In the genomic region with DNA sequence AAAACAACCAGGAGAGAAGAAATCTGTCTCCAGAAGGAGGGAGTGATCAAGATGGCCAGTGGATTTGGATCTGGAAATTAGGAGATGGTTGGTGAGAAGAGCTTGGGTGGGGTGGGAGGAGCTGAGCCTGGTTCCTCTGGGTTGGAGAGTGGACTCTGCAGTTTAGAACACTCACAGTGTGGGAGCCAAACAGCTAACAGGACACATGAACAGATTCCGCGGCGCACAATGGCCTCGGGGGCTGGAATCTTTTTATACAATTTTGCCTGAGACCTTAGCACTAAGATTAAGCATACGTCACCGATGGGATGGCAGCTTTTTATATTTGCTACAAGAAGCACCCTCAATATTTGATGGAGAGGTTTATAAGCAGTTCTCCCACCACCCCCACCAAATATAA, we compare ENCODE assay signal across 24 cellular contexts. TPM values are rescaled to one million over a fixed set of nuclear protein-coding genes. Genes with fewer than 3 reads are reported as not detected.
DNase-seq lines count a peak whose midpoint lies in the region; ATAC-seq, FAIRE-seq and TF ChIP-seq lines count a peak whose summit lies in the region.
"Had no signal": no experiment of that assay in that cellular context is flagged by ENCODE, and none has a peak within 500 bp of the region (broad histone marks: within the 10 kb centered on the region; RNA-seq: fewer than 3 reads in every experiment).

No MANE protein-coding gene starts in this region.

- intact Hi-C loops in left ventricle myocardium inferior (cut with micrococcal nuclease) (no loop called here), Right ventricle myocardium superior (cut with DNase I) (no loop called here), gastrocnemius medialis (cut with DNase I; ENCODE audit: low total_unique reads) (loop anchor here (10.0 kb wide), 3 partner anchors 320 to 1360 kb away; partner anchors contain the start of genes CELF2, DHTKD1 and OPTN)

- no peak overlapping the region for H3K4me3 ChIP-seq in left ventricle myocardium inferior
- no peak overlapping the region for H3K4me3 ChIP-seq in parathyroid adenoma (ENCODE audit: low read depth, low read length)
- H3K4me3 ChIP-seq in gastrocnemius medialis: peak overlapping the region in 2 of 4 donors; percentile 28 to 86
- H3K4me3 ChIP-seq in brain microvascular endothelial cell (ENCODE audit: low read depth, low read length): no peak overlapping the region
- H3K4me3 ChIP-seq: BLaER1, GM23248 had no signal

- H3K27me3 ChIP-seq in left ventricle myocardium inferior (ENCODE audit: low read depth): peaks cover 13% of the 10 kb centered on the region
- no peaks in the 10 kb centered on the region for H3K27me3 ChIP-seq in parathyroid adenoma (ENCODE audit: control insufficient read depth, insufficient read depth, low read length)
- H3K27me3 ChIP-seq in gastrocnemius medialis: no peaks in the 10 kb centered on the region
- no peaks in the 10 kb centered on the region for H3K27me3 ChIP-seq in brain microvascular endothelial cell (replicated peaks)
- H3K27me3 ChIP-seq: BLaER1 had no signal

- in situ Hi-C loops in gastrocnemius medialis (cut with MboI; ENCODE audit: low sequenced_read_pairs in 4 of 4): no loop called here
- in situ Hi-C loops in brain microvascular endothelial cell (cut with HindIII; ENCODE audit: low pct_ligation_motif_present, low sequenced_read_pairs): no loop called here

- H3K36me3 ChIP-seq in left ventricle myocardium inferior (peaks cover 11% of the 10 kb centered on the region), parathyroid adenoma (ENCODE audit: control insufficient read depth, insufficient read depth, low read length) (no peaks in the 10 kb centered on the region), gastrocnemius medialis (peaks cover under 1 to 15% of the 10 kb centered on the region in 2 donors), brain microvascular endothelial cell (replicated peaks) (no peaks in the 10 kb centered on the region)

- H3K27ac ChIP-seq in left ventricle myocardium inferior (replicated peaks) (peak overlapping the region; percentile 94), parathyroid adenoma (peak overlapping the region; percentile 5), gastrocnemius medialis (peak overlapping the region; percentile 93 to 96 (median 94)), brain microvascular endothelial cell (no peak overlapping the region)
- H3K27ac ChIP-seq: 22Rv1, BLaER1, C4-2B, GM23248 had no signal

- no peak for FAIRE-seq in H54 (lab: Jason Lieb, UNC)
- FAIRE-seq: A204.1, G401.6, GM12891, GM18507, H1 had no signal

- H3K79me2 ChIP-seq in parathyroid adenoma: no peaks in the 10 kb centered on the region

- no peak for TF ChIP-seq POLR2A in gastrocnemius medialis (IDR thresholded peaks at IDR 0.05)
- TF ChIP-seq POLR2A in H54 (IDR thresholded peaks at IDR 0.05; ENCODE audit: low read depth, low read length): no peak

- H3K4me1 ChIP-seq in left ventricle myocardium inferior (peaks cover 62% of the 10 kb centered on the region), parathyroid adenoma (peaks cover 20% of the 10 kb centered on the region), gastrocnemius medialis (peaks cover 38 to 47% of the 10 kb centered on the region in 2 donors)

- H3K4me2 ChIP-seq in parathyroid adenoma (ENCODE audit: low read length): no peak overlapping the region
- H3K4me2 ChIP-seq: BLaER1 had no signal

- TF ChIP-seq CTCF in left ventricle myocardium inferior (IDR thresholded peaks at IDR 0.05; ENCODE audit: borderline replicate concordance): no peak
- no peak for TF ChIP-seq CTCF in parathyroid adenoma (IDR thresholded peaks at IDR 0.05)
- no peak for TF ChIP-seq CTCF in gastrocnemius medialis (IDR thresholded peaks at IDR 0.05 in 4 of 5, conservative IDR thresholded peaks at IDR 0.05 in 1 of 5)
- TF ChIP-seq CTCF in brain microvascular endothelial cell (IDR thresholded peaks at IDR 0.05; ENCODE audit: low read depth, low read length, missing control alignments): no peak

- H3K9ac ChIP-seq in parathyroid adenoma: no peak overlapping the region
- H3K9ac ChIP-seq: BLaER1, GM23248 had no signal

- no peak overlapping the region for H2AFZ ChIP-seq in parathyroid adenoma
- H2AFZ ChIP-seq: GM23248 had no signal

- ATAC-seq in Right ventricle myocardium superior (ENCODE audit: poor library complexity) (no peak), gastrocnemius medialis (no peak), GM21619 (IDR thresholded peaks at IDR 0.05; ENCODE audit: unreplicated experiment) (no peak), HG02852 (IDR thresholded peaks at IDR 0.05; ENCODE audit: unreplicated experiment) (no peak)
- ATAC-seq: CD8-positive, alpha-beta T cell; HCT116 had no signal

- no peaks in the 10 kb centered on the region for H3K9me3 ChIP-seq in left ventricle myocardium inferior (replicated peaks)
- H3K9me3 ChIP-seq in parathyroid adenoma (ENCODE audit: control insufficient read depth, low read length): no peaks in the 10 kb centered on the region
- H3K9me3 ChIP-seq in gastrocnemius medialis: no peaks in the 10 kb centered on the region
- H3K9me3 ChIP-seq: BLaER1, Caco-2 had no signal

- no peak for DNase-seq in left ventricle myocardium inferior
- DNase-seq in Right ventricle myocardium superior: no peak
- no peak for DNase-seq in gastrocnemius medialis
- no peak for DNase-seq in brain microvascular endothelial cell
- DNase-seq in H54 (ENCODE audit: insufficient read length, low spot score): no peak
- DNase-seq: CD4-positive, CD25-positive, alpha-beta regulatory T cell; CD8-positive, alpha-beta T cell; DMS153; DND-41; GM23248; H9 had no signal

RNA-seq across cellular contexts. Expression of gene ECHDC3, which starts 2.9 kb away (rescaled TPM):
- 88.5 TPM for total RNA-seq in left ventricle myocardium inferior
- total RNA-seq in Right ventricle myocardium superior: 105 TPM
- total RNA-seq in gastrocnemius medialis: 100 to 1,000 TPM; 465 to 605 (median 490) TPM
